24 cellular contexts compared by ENCODE assay signal in the genomic region with DNA sequence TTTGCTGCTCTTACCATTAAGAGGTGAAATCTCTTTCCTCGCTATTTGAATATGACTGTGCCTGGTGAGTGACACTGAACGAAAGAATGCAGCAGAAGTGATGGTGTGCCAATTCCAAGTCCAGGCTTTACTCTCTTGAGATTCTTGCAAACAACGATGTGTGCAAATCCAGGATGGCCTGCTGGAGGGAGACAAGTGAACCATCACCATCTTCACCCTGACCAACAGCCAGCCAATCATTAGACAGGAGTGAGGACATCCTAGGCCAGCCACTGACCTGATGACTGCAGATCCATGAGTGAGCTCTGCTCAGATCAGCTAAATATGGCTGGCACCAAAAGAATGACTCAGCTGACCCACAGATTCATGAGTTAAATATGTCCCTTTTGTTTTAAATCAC.
DNase-seq lines count a peak whose midpoint lies in the region; ATAC-seq, FAIRE-seq and TF ChIP-seq lines count a peak whose summit lies in the region.
"Had no signal": no experiment of that assay in that cellular context is flagged by ENCODE, and none has a peak within 500 bp of the region (broad histone marks: within the 10 kb centered on the region; RNA-seq: fewer than 3 reads in every experiment).

No MANE protein-coding gene starts in this region.

- no peak overlapping the region for H3K4me3 ChIP-seq in astrocyte (ENCODE audit: insufficient read depth, low read depth, low read length)
- H3K4me3 ChIP-seq: ascending aorta; BLaER1 treated with 17β-estradiol and CSF1 and Interleukin-3, amounts not matched to agents 10 nM and 100 nM; coronary artery; right lobe of liver had no signal

- ATAC-seq in left ventricle myocardium superior: peak; percentile 38
- no peak for ATAC-seq in stimulated activated memory B cell treated with anti-CD40 and anti-IgM and Interleukin-4, amounts not matched to agents 10 μg/mL and 1 μg/mL and 100 μg/mL, for 72 hours
- ATAC-seq: activated CD4-positive, alpha-beta T cell treated with anti-CD3 and anti-CD28 coated beads for 36 hours; natural killer cell; right lobe of liver had no signal

- no peak for FAIRE-seq in astrocyte (lab: Jason Lieb, UNC)
- FAIRE-seq: D721Med, TTC549 had no signal

- no peak overlapping the region for H3K27ac ChIP-seq in astrocyte (ENCODE audit: low read depth, low read length)
- H3K27ac ChIP-seq: ascending aorta; BLaER1 treated with 17β-estradiol and CSF1 and Interleukin-3, amounts not matched to agents 10 nM and 100 nM; coronary artery; right lobe of liver had no signal

- H3K4me2 ChIP-seq in astrocyte (ENCODE audit: low read length): no peak overlapping the region
- H3K4me2 ChIP-seq: BLaER1 treated with 17β-estradiol and CSF1 and Interleukin-3, amounts not matched to agents 10 nM and 100 nM had no signal

- no peak for DNase-seq in left ventricle myocardium superior
- DNase-seq in cardiac septum (ENCODE audit: low spot score): no peak
- peak; percentile 50 for DNase-seq in astrocyte (ENCODE audit: low read depth)
- DNase-seq in glomerular visceral epithelial cell (ENCODE audit: extremely low spot score): peak; percentile 71
- no peak for DNase-seq in NCI-H2171 (lab: John Stamatoyannopoulos, UW)
- no peak for DNase-seq in NCI-H524 (lab: John Stamatoyannopoulos, UW)
- no peak for DNase-seq in HCEC 1CT
- DNase-seq: activated CD4-positive, alpha-beta T cell treated with anti-CD3 and anti-CD28 coated beads for 36 hours; activated naive CD4-positive, alpha-beta T cell treated with anti-CD3 and anti-CD28 coated beads, Interleukin-2, amount 10 ng/mL, durations not matched to agents 7 days and 5 days; activated T-cell treated with anti-CD3 and anti-CD28 coated beads, Interleukin-2, amount 50 U/mL, for 48 hours; HFFc6; kidney; mesendoderm; natural killer cell; NCI-H1092 treated with DMSO at 0.1 percent for 48 hours; NCI-H2107; NCI-H510A; right lobe of liver had no signal

- H3K27ac Mint-ChIP-seq in astrocyte (ENCODE audit: unreplicated experiment): no peak overlapping the region
- no peak overlapping the region for H3K27ac Mint-ChIP-seq in stimulated activated memory B cell treated with anti-CD40 and anti-IgM and Interleukin-4, amounts not matched to agents 10 μg/mL and 1 μg/mL and 100 μg/mL, for 72 hours
- H3K27ac Mint-ChIP-seq: activated CD4-positive, alpha-beta T cell treated with anti-CD3 and anti-CD28 coated beads for 36 hours; activated naive CD4-positive, alpha-beta T cell treated with anti-CD3 and anti-CD28 coated beads, Interleukin-2, amount 10 ng/mL, durations not matched to agents 7 days and 5 days; HFFc6; natural killer cell had no signal

- H3K79me2 ChIP-seq in astrocyte (ENCODE audit: insufficient read depth, low read length): no peaks in the 10 kb centered on the region

- H3K36me3 ChIP-seq in astrocyte (ENCODE audit: insufficient read depth, low read length): no peaks in the 10 kb centered on the region
- H3K36me3 ChIP-seq: ascending aorta; BLaER1 treated with 17β-estradiol and CSF1 and Interleukin-3, amounts not matched to agents 10 nM and 100 nM; right lobe of liver had no signal

- H3K27me3 ChIP-seq in astrocyte (ENCODE audit: insufficient read depth, low read length): no peaks in the 10 kb centered on the region
- H3K27me3 ChIP-seq: ascending aorta; BLaER1 treated with 17β-estradiol and CSF1 and Interleukin-3, amounts not matched to agents 10 nM and 100 nM; right lobe of liver had no signal

- peaks cover 2% of the 10 kb centered on the region for H3K36me3 Mint-ChIP-seq in astrocyte (ENCODE audit: low read depth, unreplicated experiment)
- no peaks in the 10 kb centered on the region for H3K36me3 Mint-ChIP-seq in stimulated activated memory B cell treated with anti-CD40 and anti-IgM and Interleukin-4, amounts not matched to agents 10 μg/mL and 1 μg/mL and 100 μg/mL, for 72 hours
- H3K36me3 Mint-ChIP-seq: activated naive CD4-positive, alpha-beta T cell treated with anti-CD3 and anti-CD28 coated beads, Interleukin-2, amount 10 ng/mL, durations not matched to agents 7 days and 5 days; natural killer cell had no signal

- intact Hi-C loops in left ventricle myocardium superior (cut with micrococcal nuclease): no loop called here
- intact Hi-C loops in cardiac septum (cut with DNase I): no loop called here

- H3K9me3 ChIP-seq in astrocyte (ENCODE audit: insufficient read depth, low read depth, low read length): peaks cover 4% of the 10 kb centered on the region
- H3K9me3 ChIP-seq: ascending aorta, right lobe of liver had no signal

- TF ChIP-seq CTCF in astrocyte (IDR thresholded peaks at IDR 0.05; ENCODE audit: insufficient read depth, low read depth, low read length): no peak

- peaks cover 8% of the 10 kb centered on the region for H3K9me3 Mint-ChIP-seq in astrocyte (ENCODE audit: unreplicated experiment)
- H3K9me3 Mint-ChIP-seq in stimulated activated memory B cell treated with anti-CD40 and anti-IgM and Interleukin-4, amounts not matched to agents 10 μg/mL and 1 μg/mL and 100 μg/mL, for 72 hours: peaks cover 5% of the 10 kb centered on the region
- H3K9me3 Mint-ChIP-seq: activated naive CD4-positive, alpha-beta T cell treated with anti-CD3 and anti-CD28 coated beads, Interleukin-2, amount 10 ng/mL, durations not matched to agents 7 days and 5 days had no signal

- no peak overlapping the region for H3K9ac ChIP-seq in astrocyte (ENCODE audit: low read length)
- H3K9ac ChIP-seq: BLaER1 treated with 17β-estradiol and CSF1 and Interleukin-3, amounts not matched to agents 10 nM and 100 nM had no signal

- no peaks in the 10 kb centered on the region for H4K20me1 ChIP-seq in astrocyte (ENCODE audit: insufficient read depth, low read length)
- H4K20me1 ChIP-seq: BLaER1 treated with 17β-estradiol and CSF1 and Interleukin-3, amounts not matched to agents 10 nM and 100 nM had no signal

- no peak overlapping the region for H2AFZ ChIP-seq in astrocyte (ENCODE audit: low read depth, low read length)

- H3K27me3 Mint-ChIP-seq in astrocyte (ENCODE audit: low read depth, unreplicated experiment): no peaks in the 10 kb centered on the region
- no peaks in the 10 kb centered on the region for H3K27me3 Mint-ChIP-seq in stimulated activated memory B cell treated with anti-CD40 and anti-IgM and Interleukin-4, amounts not matched to agents 10 μg/mL and 1 μg/mL and 100 μg/mL, for 72 hours
- H3K27me3 Mint-ChIP-seq: activated CD4-positive, alpha-beta T cell treated with anti-CD3 and anti-CD28 coated beads for 36 hours; activated naive CD4-positive, alpha-beta T cell treated with anti-CD3 and anti-CD28 coated beads, Interleukin-2, amount 10 ng/mL, durations not matched to agents 7 days and 5 days had no signal

- no peak overlapping the region for H3K4me3 Mint-ChIP-seq in astrocyte (ENCODE audit: unreplicated experiment)
- no peak overlapping the region for H3K4me3 Mint-ChIP-seq in stimulated activated memory B cell treated with anti-CD40 and anti-IgM and Interleukin-4, amounts not matched to agents 10 μg/mL and 1 μg/mL and 100 μg/mL, for 72 hours
- H3K4me3 Mint-ChIP-seq: activated CD4-positive, alpha-beta T cell treated with anti-CD3 and anti-CD28 coated beads for 36 hours; activated naive CD4-positive, alpha-beta T cell treated with anti-CD3 and anti-CD28 coated beads, Interleukin-2, amount 10 ng/mL, durations not matched to agents 7 days and 5 days; HFFc6; natural killer cell had no signal

- peaks cover 10% of the 10 kb centered on the region for H3K4me1 ChIP-seq in astrocyte (ENCODE audit: insufficient read depth, low read length)
- H3K4me1 ChIP-seq: ascending aorta; BLaER1 treated with 17β-estradiol and CSF1 and Interleukin-3, amounts not matched to agents 10 nM and 100 nM; right lobe of liver had no signal

- H3K4me1 Mint-ChIP-seq in astrocyte (ENCODE audit: low read depth, unreplicated experiment): peaks cover 15% of the 10 kb centered on the region
- H3K4me1 Mint-ChIP-seq in stimulated activated memory B cell treated with anti-CD40 and anti-IgM and Interleukin-4, amounts not matched to agents 10 μg/mL and 1 μg/mL and 100 μg/mL, for 72 hours: no peaks in the 10 kb centered on the region
- H3K4me1 Mint-ChIP-seq: activated CD4-positive, alpha-beta T cell treated with anti-CD3 and anti-CD28 coated beads for 36 hours; activated naive CD4-positive, alpha-beta T cell treated with anti-CD3 and anti-CD28 coated beads, Interleukin-2, amount 10 ng/mL, durations not matched to agents 7 days and 5 days; natural killer cell had no signal

Comparison
In these comparisons a context has a peak if more than half of its experiments do, and no peak if none do; other contexts are left out.
1. DNase-seq: peak in astrocyte (single experiment) and glomerular visceral epithelial cell (single experiment); none in left ventricle myocardium superior (single experiment), cardiac septum (single experiment), NCI-H2171 (single experiment), NCI-H524 (0 of 2) and HCEC 1CT (single experiment).